ENCODE assay signal across 27 cellular contexts in the genomic region with DNA sequence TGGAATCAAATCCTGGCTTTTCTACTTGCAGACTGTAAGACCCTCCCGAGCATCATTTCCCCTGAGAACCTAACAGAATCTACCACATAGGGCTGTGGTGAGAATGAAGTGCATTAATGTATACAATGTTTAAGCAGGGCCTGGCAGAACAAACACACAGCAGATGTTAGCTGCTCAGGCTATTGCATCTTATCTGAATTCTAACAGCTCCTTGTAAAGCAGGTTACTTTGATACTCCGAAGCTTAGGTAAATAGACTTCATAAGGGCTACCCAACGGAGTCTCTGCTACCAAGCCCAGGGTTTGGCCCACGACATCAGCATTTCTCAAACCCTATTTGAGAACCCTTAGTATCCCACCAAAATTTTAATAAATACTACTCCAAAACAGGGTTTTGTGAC. TPM values are rescaled to one million over a fixed set of nuclear protein-coding genes. Genes with fewer than 3 reads are reported as not detected.
DNase-seq lines count a peak whose midpoint lies in the region; ATAC-seq and TF ChIP-seq lines count a peak whose summit lies in the region.
"Had no signal": no experiment of that assay in that cellular context is flagged by ENCODE, and none has a peak within 500 bp of the region (broad histone marks: within the 10 kb centered on the region; RNA-seq: fewer than 3 reads in every experiment).

No MANE protein-coding gene starts in this region.

- H3K9me3 ChIP-seq in mucosa of descending colon: peaks cover 19% of the 10 kb centered on the region

- H3K4me3 ChIP-seq in mucosa of descending colon (no peak overlapping the region), mesendoderm (ENCODE audit: low read length) (no peak overlapping the region)
- H3K4me3 ChIP-seq: GM12878, GM23338, SK-N-MC had no signal

- no peak for TF ChIP-seq CTCF in mucosa of descending colon (IDR thresholded peaks at IDR 0.05)

- no peak overlapping the region for H3K9ac ChIP-seq in mesendoderm (ENCODE audit: low read length)

- no peak overlapping the region for H2BK15ac ChIP-seq in mesendoderm (replicated peaks; ENCODE audit: low read depth)

- DNase-seq in NCI-H1092 treated with DMSO at 0.1 percent for 48 hours (lab: John Stamatoyannopoulos, UW): peak; percentile 12
- DNase-seq in NCI-H1092 (lab: John Stamatoyannopoulos, UW): no peak
- peak; percentile 24 for DNase-seq in DMS 273 treated with DMSO at 0.1 percent for 48 hours (lab: John Stamatoyannopoulos, UW)
- DNase-seq in NCI-H345 treated with DMSO at 0.1 percent for 48 hours (lab: John Stamatoyannopoulos, UW; ENCODE audit: unreplicated experiment): peak; percentile 43
- peak in 1 of 3 donors; percentile 53 for DNase-seq in mucosa of descending colon
- no peak for DNase-seq in mesendoderm
- no peak for DNase-seq in HCEC 1CT
- DNase-seq in NCI-H2196 (lab: John Stamatoyannopoulos, UW; ENCODE audit: unreplicated experiment): no peak
- DNase-seq: Calu3; CD8-positive, alpha-beta T cell; DMS79; EL; GDM1; H9; HFFc6; KBM-7; MM.1S; NCI-H1417 treated with DMSO at 0.1 percent for 48 hours; NCI-H1694 treated with DMSO at 0.1 percent for 48 hours; NCI-H2107; NCI-H446 treated with DMSO at 0.1 percent for 48 hours; SIG-M5 had no signal

- H3K4ac ChIP-seq in mesendoderm (ENCODE audit: low read depth, low read length): no peak overlapping the region

- ATAC-seq in mucosa of descending colon: peak; percentile 95
- ATAC-seq: CD8-positive, alpha-beta T cell; GM12878; GM23338 had no signal

- H4K8ac ChIP-seq in mesendoderm (ENCODE audit: low read depth, low read length): no peak overlapping the region

- no peaks in the 10 kb centered on the region for H3K79me1 ChIP-seq in mesendoderm (ENCODE audit: low read length)

- no peak overlapping the region for H3K23ac ChIP-seq in mesendoderm (ENCODE audit: low read length)

- no peak overlapping the region for H2AK5ac ChIP-seq in mesendoderm (ENCODE audit: low read length)

- H2BK5ac ChIP-seq in mesendoderm (ENCODE audit: low read length): no peak overlapping the region

- H3K56ac ChIP-seq in mesendoderm (ENCODE audit: low read length): no peak overlapping the region

- H4K5ac ChIP-seq in mesendoderm (ENCODE audit: low read length): no peak overlapping the region

- H3K27me3 ChIP-seq in mesendoderm (ENCODE audit: insufficient read depth, low read length, poor library complexity): no peaks in the 10 kb centered on the region

- H3K79me2 ChIP-seq in mesendoderm (ENCODE audit: control insufficient read depth, insufficient read depth, low read length): no peaks in the 10 kb centered on the region

- no peak overlapping the region for H3K18ac ChIP-seq in mesendoderm (ENCODE audit: low read length)

- H3K4me1 ChIP-seq in mucosa of descending colon (ENCODE audit: low read depth) (peaks cover 9% of the 10 kb centered on the region), mesendoderm (ENCODE audit: control insufficient read depth, low read depth, low read length) (no peaks in the 10 kb centered on the region)

- intact Hi-C loops in mucosa of descending colon (cut with DNase I, micrococcal nuclease): no loop called here

- no peak overlapping the region for H2BK120ac ChIP-seq in mesendoderm (ENCODE audit: low read depth, low read length)

- no peaks in the 10 kb centered on the region for H3K36me3 ChIP-seq in mucosa of descending colon (ENCODE audit: low read depth)
- H3K36me3 ChIP-seq in mesendoderm (ENCODE audit: control insufficient read depth, insufficient read depth, low read length): no peaks in the 10 kb centered on the region

- whole genome bisulfite sequencing in mesendoderm (ENCODE audit: extremely low coverage, insufficient coverage, low lambda C conversion rate): no CpG with 5 or more reads among the region's 4 CpGs

- H3K27ac ChIP-seq in mesendoderm (ENCODE audit: low read depth, low read length): no peak overlapping the region
- H3K27ac ChIP-seq: 22Rv1, C4-2B, SK-N-MC had no signal

- H3K4me2 ChIP-seq in mesendoderm (ENCODE audit: low read length): no peak overlapping the region
- H3K4me2 ChIP-seq: GM23338 had no signal

RNA-seq across cellular contexts. Expression of gene NOS2, which starts 24.4 kb away (rescaled TPM):
- total RNA-seq in mucosa of descending colon: 10 to 100 TPM; 10.5 to 67.1 (median 11.0) TPM
- 0.42 TPM for polyA plus RNA-seq in mesendoderm (2013, experiment 1 of 2)
- 0.50 TPM for polyA plus RNA-seq in mesendoderm (2013, experiment 2 of 2)
- total RNA-seq: Calu3, HFFc6 had no signal

Comparison
In these comparisons a context has a peak if more than half of its experiments do, and no peak if none do; other contexts are left out.
1. DNase-seq: peak in NCI-H1092 treated with DMSO at 0.1 percent for 48 hours (single experiment), DMS 273 treated with DMSO at 0.1 percent for 48 hours (single experiment) and NCI-H345 treated with DMSO at 0.1 percent for 48 hours (single experiment); none in NCI-H1092 (single experiment), mesendoderm (single experiment), HCEC 1CT (single experiment) and NCI-H2196 (single experiment).